1 cellular context compared by ENCODE assay signal in the genomic region with DNA sequence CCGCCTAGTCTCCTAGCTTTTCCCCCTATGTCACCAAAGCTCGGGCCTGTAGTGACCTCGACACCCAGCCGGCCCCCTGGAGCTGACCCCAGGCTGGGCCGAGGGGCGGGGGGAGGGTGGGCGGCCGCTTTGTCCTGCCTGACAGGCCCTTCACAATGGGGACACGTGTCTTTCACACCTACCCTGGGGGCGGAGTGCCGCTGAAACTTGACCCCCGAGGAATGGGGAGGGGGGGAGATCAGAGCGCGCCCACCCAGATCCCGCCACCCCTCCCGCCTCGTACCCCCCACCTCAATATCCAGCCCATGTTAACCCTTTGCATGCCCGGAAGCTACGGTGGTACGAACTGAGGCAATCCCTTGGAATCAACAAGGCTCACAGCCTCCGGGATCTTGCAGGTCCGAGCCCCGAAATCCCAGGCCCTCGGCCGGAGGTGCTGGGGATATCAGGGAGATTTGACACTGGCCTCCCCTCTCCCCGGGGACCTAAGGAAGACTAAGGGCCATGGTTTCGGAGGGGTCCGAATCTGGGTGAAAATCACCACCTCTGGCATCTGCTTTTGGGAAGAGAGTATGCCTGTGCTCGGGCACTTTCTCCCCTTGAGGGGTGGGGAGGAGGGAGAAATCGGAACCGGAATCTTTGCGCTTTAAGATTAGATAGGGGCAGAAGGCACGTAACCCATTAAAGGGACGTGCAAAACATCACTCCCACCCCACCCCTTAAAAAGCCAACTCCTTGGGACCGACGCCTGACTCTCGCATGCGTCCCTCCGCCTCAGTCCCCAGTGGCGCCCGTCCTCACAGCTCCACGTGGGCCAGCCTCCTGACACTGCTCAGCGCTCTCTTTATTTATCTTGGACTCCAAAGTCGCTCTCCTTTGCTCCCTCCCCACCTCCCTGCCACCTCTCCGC.
TF ChIP-seq lines count a peak whose summit lies in the region.

No MANE protein-coding gene starts in this region.

TF ChIP-seq in IMR-90, 13 proteins besides CTCF, POLR2A, EP300 and RAD21:
- 0 out of 2 replicates have a peak, but pooled peaks have one; percentile 7 for TF ChIP-seq BHLHE40 (IDR thresholded peaks at IDR 0.05; ENCODE audit: low read depth, low read length)
- no peak for TF ChIP-seq NFE2L2 (IDR thresholded peaks at IDR 0.05; ENCODE audit: low read depth, low read length)
- TF ChIP-seq RCOR1 (IDR thresholded peaks at IDR 0.05; ENCODE audit: insufficient replicate concordance, low read length) = no peak
- no peak for TF ChIP-seq MAZ (IDR thresholded peaks at IDR 0.05; ENCODE audit: borderline replicate concordance, low read depth, low read length)
- TF ChIP-seq MXI1 (IDR thresholded peaks at IDR 0.05; ENCODE audit: borderline replicate concordance, low read depth, low read length) = peak; percentile 67; the same call in 1 of the 2 replicates
- TF ChIP-seq MAFK (IDR thresholded peaks at IDR 0.05; ENCODE audit: low read depth, low read length) = no peak
- no peak for TF ChIP-seq CEBPB (IDR thresholded peaks at IDR 0.05; ENCODE audit: low read depth, low read length)
- no peak for TF ChIP-seq SMC3 (IDR thresholded peaks at IDR 0.05; ENCODE audit: low read depth, low read length)
- TF ChIP-seq, protein P1, sequence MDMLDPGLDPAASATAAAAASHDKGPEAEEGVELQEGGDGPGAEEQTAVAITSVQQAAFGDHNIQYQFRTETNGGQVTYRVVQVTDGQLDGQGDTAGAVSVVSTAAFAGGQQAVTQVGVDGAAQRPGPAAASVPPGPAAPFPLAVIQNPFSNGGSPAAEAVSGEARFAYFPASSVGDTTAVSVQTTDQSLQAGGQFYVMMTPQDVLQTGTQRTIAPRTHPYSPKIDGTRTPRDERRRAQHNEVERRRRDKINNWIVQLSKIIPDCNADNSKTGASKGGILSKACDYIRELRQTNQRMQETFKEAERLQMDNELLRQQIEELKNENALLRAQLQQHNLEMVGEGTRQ (IDR thresholded peaks at IDR 0.05; ENCODE audit: low read depth, low read length) = peak; percentile 59
- no peak for TF ChIP-seq FOS (IDR thresholded peaks at IDR 0.05; ENCODE audit: low read depth, low read length)
- TF ChIP-seq, protein P2, sequence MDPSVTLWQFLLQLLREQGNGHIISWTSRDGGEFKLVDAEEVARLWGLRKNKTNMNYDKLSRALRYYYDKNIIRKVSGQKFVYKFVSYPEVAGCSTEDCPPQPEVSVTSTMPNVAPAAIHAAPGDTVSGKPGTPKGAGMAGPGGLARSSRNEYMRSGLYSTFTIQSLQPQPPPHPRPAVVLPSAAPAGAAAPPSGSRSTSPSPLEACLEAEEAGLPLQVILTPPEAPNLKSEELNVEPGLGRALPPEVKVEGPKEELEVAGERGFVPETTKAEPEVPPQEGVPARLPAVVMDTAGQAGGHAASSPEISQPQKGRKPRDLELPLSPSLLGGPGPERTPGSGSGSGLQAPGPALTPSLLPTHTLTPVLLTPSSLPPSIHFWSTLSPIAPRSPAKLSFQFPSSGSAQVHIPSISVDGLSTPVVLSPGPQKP (IDR thresholded peaks at IDR 0.05; ENCODE audit: borderline replicate concordance, low read depth, low read length) = no peak
